Comparison of ENCODE assay signal across 13 cellular contexts in the genomic region with DNA sequence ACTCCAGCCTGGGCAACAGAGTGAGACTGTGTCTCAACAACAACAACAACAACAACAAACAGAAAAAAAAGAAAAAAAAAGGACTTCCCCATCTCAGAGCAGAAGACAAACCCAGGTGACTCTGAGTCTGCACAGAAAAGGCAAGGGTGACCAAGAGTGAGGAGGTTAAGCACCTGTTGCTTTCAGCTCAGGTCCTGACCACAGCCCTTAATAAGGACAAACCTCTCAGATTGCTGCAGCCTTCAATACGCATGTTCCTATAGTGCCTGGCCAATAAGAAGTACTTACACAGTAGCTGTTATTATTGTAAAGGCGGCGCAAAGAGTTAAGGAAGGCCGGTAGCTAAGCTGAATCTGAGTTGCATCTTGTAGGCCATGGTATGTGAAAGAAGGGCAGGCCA.
DNase-seq lines count a peak whose midpoint lies in the region; ATAC-seq and TF ChIP-seq lines count a peak whose summit lies in the region.
"Had no signal": no experiment of that assay in that cellular context is flagged by ENCODE, and none has a peak within 500 bp of the region (broad histone marks: within the 10 kb centered on the region; RNA-seq: fewer than 3 reads in every experiment).

No MANE protein-coding gene starts in this region.

- H3K4me3 ChIP-seq in MM.1S (ENCODE audit: low read length) (no peak overlapping the region), neural progenitor cell (no peak overlapping the region)
- H3K4me3 ChIP-seq: HAP-1 had no signal

- H3K9ac ChIP-seq in MM.1S (ENCODE audit: low read length) (no peak overlapping the region; the same call in 1 of the 2 replicates), neural progenitor cell (no peak overlapping the region)

- H3K4me1 ChIP-seq in MM.1S (ENCODE audit: low read length) (peaks cover 10% of the 10 kb centered on the region), neural progenitor cell (peaks cover 35% of the 10 kb centered on the region)

- H3K4me2 ChIP-seq in MM.1S (ENCODE audit: low read depth, low read length) (peak overlapping the region; percentile 30; the same call in 1 of the 2 replicates), neural progenitor cell (no peak overlapping the region)

- H3K4me1 Mint-ChIP-seq in neural progenitor cell (peaks cover 67% of the 10 kb centered on the region), type B pancreatic cell (ENCODE audit: unreplicated experiment) (peaks cover 75% of the 10 kb centered on the region)
- H3K4me1 Mint-ChIP-seq: CD4-positive, alpha-beta memory T cell had no signal

- peaks cover 2% of the 10 kb centered on the region for H3K9me3 Mint-ChIP-seq in neural progenitor cell
- H3K9me3 Mint-ChIP-seq in type B pancreatic cell: no peaks in the 10 kb centered on the region
- H3K9me3 Mint-ChIP-seq: CD4-positive, alpha-beta memory T cell had no signal

- TF ChIP-seq CTCF in MM.1S (IDR thresholded peaks at IDR 0.05; ENCODE audit: low read length) (no peak), neural progenitor cell (IDR thresholded peaks at IDR 0.05) (no peak), type B pancreatic cell (conservative IDR thresholded peaks at IDR 0.05) (no peak)

- H3K27ac Mint-ChIP-seq in neural progenitor cell (no peak overlapping the region), type B pancreatic cell (peak overlapping the region; percentile 16)
- H3K27ac Mint-ChIP-seq: CD4-positive, alpha-beta memory T cell had no signal

- H3K9me3 ChIP-seq in MM.1S (replicated peaks; ENCODE audit: insufficient read depth, low read length) (no peaks in the 10 kb centered on the region), neural progenitor cell (ENCODE audit: low read depth) (no peaks in the 10 kb centered on the region)
- H3K9me3 ChIP-seq: HAP-1 had no signal

- 0 out of 2 replicates have a peak, but pooled peaks cover 5% of the 10 kb centered on the region for H3F3A ChIP-seq in MM.1S (ENCODE audit: insufficient read depth, low read length)
- peaks cover 20% of the 10 kb centered on the region for H3F3A ChIP-seq in neural progenitor cell (ENCODE audit: low read depth)

- H3K9me2 ChIP-seq in MM.1S (replicated peaks; ENCODE audit: insufficient read depth, low read length): no peaks in the 10 kb centered on the region

- no peaks in the 10 kb centered on the region for H3K79me2 ChIP-seq in MM.1S (ENCODE audit: low read length)
- no peaks in the 10 kb centered on the region for H3K79me2 ChIP-seq in neural progenitor cell (ENCODE audit: low read depth)

- no peaks in the 10 kb centered on the region for H3K27me3 ChIP-seq in MM.1S (replicated peaks; ENCODE audit: insufficient read depth, low read length)
- H3K27me3 ChIP-seq in neural progenitor cell: no peaks in the 10 kb centered on the region

- ATAC-seq in HG02610 (IDR thresholded peaks at IDR 0.05; ENCODE audit: unreplicated experiment): no peak

- DNase-seq in MM.1S (peak; percentile 91), neural progenitor cell (ENCODE audit: low spot score) (no peak), type B pancreatic cell (ENCODE audit: extremely low spot score, unreplicated experiment) (no peak), NOMO-1 treated with dmso at 0.1 percent for 144 hours (lab: John Stamatoyannopoulos, UW; ENCODE audit: unreplicated experiment) (no peak), NCI-H2227 (lab: John Stamatoyannopoulos, UW; ENCODE audit: unreplicated experiment) (no peak)
- DNase-seq: C1 segment of cervical spinal cord; CD4-positive, alpha-beta memory T cell; COR-L47; DMS153; DND-41; GOT3 had no signal

- H3K36me3 Mint-ChIP-seq in neural progenitor cell: no peaks in the 10 kb centered on the region
- no peaks in the 10 kb centered on the region for H3K36me3 Mint-ChIP-seq in type B pancreatic cell
- H3K36me3 Mint-ChIP-seq: CD4-positive, alpha-beta memory T cell had no signal

- H3K4me3 Mint-ChIP-seq in neural progenitor cell: peak overlapping the region; percentile 26
- H3K4me3 Mint-ChIP-seq in type B pancreatic cell: no peak overlapping the region
- H3K4me3 Mint-ChIP-seq: CD4-positive, alpha-beta memory T cell had no signal

- no peaks in the 10 kb centered on the region for H4K20me1 ChIP-seq in MM.1S (ENCODE audit: insufficient read depth, low read length)
- no peaks in the 10 kb centered on the region for H4K20me1 ChIP-seq in neural progenitor cell (ENCODE audit: low read depth)

- no peaks in the 10 kb centered on the region for H3K36me3 ChIP-seq in MM.1S (replicated peaks; ENCODE audit: insufficient read depth, low read length)
- no peaks in the 10 kb centered on the region for H3K36me3 ChIP-seq in neural progenitor cell
- H3K36me3 ChIP-seq: HAP-1 had no signal

- H3K27me3 Mint-ChIP-seq in neural progenitor cell (ENCODE audit: insufficient read depth, low read depth): peaks cover 14% of the 10 kb centered on the region
- peaks cover 9% of the 10 kb centered on the region for H3K27me3 Mint-ChIP-seq in type B pancreatic cell

- H2AFZ ChIP-seq in MM.1S (ENCODE audit: low read length) (peak overlapping the region; percentile 47), neural progenitor cell (replicated peaks) (no peak overlapping the region)

- H3K27ac ChIP-seq in MM.1S (ENCODE audit: low read length): peak overlapping the region; percentile 79
- no peak overlapping the region for H3K27ac ChIP-seq in neural progenitor cell
